ENCODE assay signal across 17 cellular contexts in genomic region chr4:6113641-6114040, GRCh38.
A peak's percentile ranks its signal among the peaks of the same experiment; 100 is the strongest.
DNase-seq lines count a peak whose midpoint lies in the region; ATAC-seq and TF ChIP-seq lines count a peak whose summit lies in the region.
"Had no signal": no experiment of that assay in that cellular context is flagged by ENCODE, and none has a peak within 500 bp of the region (broad histone marks: within the 10 kb centered on the region; RNA-seq: fewer than 3 reads in every experiment).

No MANE protein-coding gene starts in this region.

- H2AK5ac ChIP-seq in mesendoderm (ENCODE audit: low read length), result peak overlapping the region; percentile 24

- H3K9me3 Mint-ChIP-seq in activated T-helper 1 cell treated with anti-CD3 and anti-CD28 coated beads, Interleukin-12 subunit alpha, Interleukin-12 subunit beta, Interleukin-2, Interleukin-4 antibody, amounts not matched to agents 30 ng/mL and 10 ng/mL and 1 ng/mL, durations not matched to agents 14 hours and 24 hours and 36 hours, result no peaks in the 10 kb centered on the region
- no peaks in the 10 kb centered on the region for H3K9me3 Mint-ChIP-seq in central memory CD8-positive, alpha-beta T cell
- peaks cover 8% of the 10 kb centered on the region for H3K9me3 Mint-ChIP-seq in glutamatergic neuron (ENCODE audit: unreplicated experiment)

- H3K23ac ChIP-seq in mesendoderm (ENCODE audit: low read length), result no peak overlapping the region

- no peak overlapping the region for H4K5ac ChIP-seq in mesendoderm (ENCODE audit: low read length)

- no peak overlapping the region for H3K27ac ChIP-seq in mesendoderm (ENCODE audit: low read depth, low read length)
- H3K27ac ChIP-seq: A549, C4-2B, GM23248 had no signal

- H4K8ac ChIP-seq in mesendoderm (ENCODE audit: low read depth, low read length), result no peak overlapping the region

- no peak overlapping the region for H3K18ac ChIP-seq in mesendoderm (ENCODE audit: low read length)

- ATAC-seq in central memory CD8-positive, alpha-beta T cell (replicated peaks; ENCODE audit: extremely low read depth, poor library complexity, severe bottlenecking), result no peak
- no peak for ATAC-seq in HG03095 (IDR thresholded peaks at IDR 0.05; ENCODE audit: unreplicated experiment)
- ATAC-seq: A549, GM12878, HepG2 had no signal

- no peaks in the 10 kb centered on the region for H3K36me3 ChIP-seq in mesendoderm (ENCODE audit: control insufficient read depth, insufficient read depth, low read length)
- H3K36me3 ChIP-seq: BE2C, HAP-1 had no signal

- H3K4me1 Mint-ChIP-seq in activated T-helper 1 cell treated with anti-CD3 and anti-CD28 coated beads, Interleukin-12 subunit alpha, Interleukin-12 subunit beta, Interleukin-2, Interleukin-4 antibody, amounts not matched to agents 30 ng/mL and 10 ng/mL and 1 ng/mL, durations not matched to agents 14 hours and 24 hours and 36 hours (ENCODE audit: low read depth), result peaks cover 23% of the 10 kb centered on the region
- peaks cover 6% of the 10 kb centered on the region for H3K4me1 Mint-ChIP-seq in central memory CD8-positive, alpha-beta T cell
- peaks cover 11% of the 10 kb centered on the region for H3K4me1 Mint-ChIP-seq in glutamatergic neuron (ENCODE audit: low read depth, unreplicated experiment)

- H3K4me1 ChIP-seq in mesendoderm (ENCODE audit: control insufficient read depth, low read depth, low read length), result peaks cover 12% of the 10 kb centered on the region
- H3K4me1 ChIP-seq: A549, HAP-1 had no signal

- H3K36me3 Mint-ChIP-seq in activated T-helper 1 cell treated with anti-CD3 and anti-CD28 coated beads, Interleukin-12 subunit alpha, Interleukin-12 subunit beta, Interleukin-2, Interleukin-4 antibody, amounts not matched to agents 30 ng/mL and 10 ng/mL and 1 ng/mL, durations not matched to agents 14 hours and 24 hours and 36 hours (ENCODE audit: low read depth), result peaks cover 10% of the 10 kb centered on the region
- peaks cover 10% of the 10 kb centered on the region for H3K36me3 Mint-ChIP-seq in central memory CD8-positive, alpha-beta T cell (ENCODE audit: insufficient read depth)
- H3K36me3 Mint-ChIP-seq in glutamatergic neuron (ENCODE audit: unreplicated experiment), result peaks cover 4% of the 10 kb centered on the region

- intact Hi-C loops in activated T-helper 1 cell treated with anti-CD3 and anti-CD28 coated beads, Interleukin-12 subunit alpha, Interleukin-12 subunit beta, Interleukin-2, Interleukin-4 antibody, amounts not matched to agents 30 ng/mL and 10 ng/mL and 1 ng/mL, durations not matched to agents 14 hours and 24 hours and 36 hours (cut with micrococcal nuclease), result no loop called here

- no peak overlapping the region for H2BK120ac ChIP-seq in mesendoderm (ENCODE audit: low read depth, low read length)

- H3K9ac ChIP-seq in mesendoderm (ENCODE audit: low read length), result no peak overlapping the region
- H3K9ac ChIP-seq: GM23248 had no signal

- no peak overlapping the region for H2BK5ac ChIP-seq in mesendoderm (ENCODE audit: low read length)

- H3K27ac Mint-ChIP-seq in activated T-helper 1 cell treated with anti-CD3 and anti-CD28 coated beads, Interleukin-12 subunit alpha, Interleukin-12 subunit beta, Interleukin-2, Interleukin-4 antibody, amounts not matched to agents 30 ng/mL and 10 ng/mL and 1 ng/mL, durations not matched to agents 14 hours and 24 hours and 36 hours, result peak overlapping the region; percentile 5
- peak overlapping the region; percentile 56 for H3K27ac Mint-ChIP-seq in central memory CD8-positive, alpha-beta T cell (ENCODE audit: low read depth)
- no peak overlapping the region for H3K27ac Mint-ChIP-seq in glutamatergic neuron (ENCODE audit: unreplicated experiment)
- H3K27ac Mint-ChIP-seq: CD4-positive, alpha-beta memory T cell had no signal

- no peaks in the 10 kb centered on the region for H3K27me3 ChIP-seq in mesendoderm (ENCODE audit: insufficient read depth, low read length, poor library complexity)
- H3K27me3 ChIP-seq: BE2C had no signal

- H2BK15ac ChIP-seq in mesendoderm (replicated peaks; ENCODE audit: low read depth), result no peak overlapping the region

- H3K79me2 ChIP-seq in mesendoderm (ENCODE audit: control insufficient read depth, insufficient read depth, low read length), result no peaks in the 10 kb centered on the region

- DNase-seq in activated CD8-positive, alpha-beta memory T cell treated with anti-CD3 and anti-CD28 coated beads for 24 hours, result peak; percentile 24
- no peak for DNase-seq in activated CD8-positive, alpha-beta memory T cell treated with anti-CD3 and anti-CD28 coated beads, Interleukin-2, amount 50 U/mL, for 4 hours
- no peak for DNase-seq in activated T-helper 1 cell treated with anti-CD3 and anti-CD28 coated beads, Interleukin-12 subunit alpha, Interleukin-12 subunit beta, Interleukin-2, Interleukin-4 antibody, amounts not matched to agents 30 ng/mL and 10 ng/mL and 1 ng/mL, durations not matched to agents 14 hours and 24 hours and 36 hours (ENCODE audit: low spot score)
- no peak for DNase-seq in central memory CD8-positive, alpha-beta T cell (ENCODE audit: low spot score in 2 of 2)
- DNase-seq in mesendoderm (no peak), NCI-H526 (lab: John Stamatoyannopoulos, UW) (no peak), glutamatergic neuron (no peak)
- DNase-seq: BE2C; CD4-positive, alpha-beta memory T cell; DMS79; GM23248 had no signal

- no peak overlapping the region for H3K56ac ChIP-seq in mesendoderm (ENCODE audit: low read length)

- no peak overlapping the region for H3K4me2 ChIP-seq in mesendoderm (ENCODE audit: low read length)
- H3K4me2 ChIP-seq: A549 had no signal

- WGBS in mesendoderm (ENCODE audit: extremely low coverage, insufficient coverage, low lambda C conversion rate), result no CpG with 5 or more reads among the region's 12 CpGs

- H3K27me3 Mint-ChIP-seq in activated T-helper 1 cell treated with anti-CD3 and anti-CD28 coated beads, Interleukin-12 subunit alpha, Interleukin-12 subunit beta, Interleukin-2, Interleukin-4 antibody, amounts not matched to agents 30 ng/mL and 10 ng/mL and 1 ng/mL, durations not matched to agents 14 hours and 24 hours and 36 hours (ENCODE audit: insufficient read depth), result peaks cover 5% of the 10 kb centered on the region
- H3K27me3 Mint-ChIP-seq in central memory CD8-positive, alpha-beta T cell, result no peaks in the 10 kb centered on the region
- H3K27me3 Mint-ChIP-seq in glutamatergic neuron (ENCODE audit: unreplicated experiment), result peaks cover 2% of the 10 kb centered on the region
- H3K27me3 Mint-ChIP-seq: CD4-positive, alpha-beta memory T cell had no signal

- H3K4me3 ChIP-seq in mesendoderm (ENCODE audit: low read length), result no peak overlapping the region
- H3K4me3 ChIP-seq: A549, GM12878, GM23248, HAP-1 had no signal

- no peak for TF ChIP-seq CTCF in glutamatergic neuron (IDR thresholded peaks at IDR 0.05; ENCODE audit: partially characterized antibody, unreplicated experiment)

- H3K4me3 Mint-ChIP-seq in activated T-helper 1 cell treated with anti-CD3 and anti-CD28 coated beads, Interleukin-12 subunit alpha, Interleukin-12 subunit beta, Interleukin-2, Interleukin-4 antibody, amounts not matched to agents 30 ng/mL and 10 ng/mL and 1 ng/mL, durations not matched to agents 14 hours and 24 hours and 36 hours, result peak overlapping the region; percentile 21
- H3K4me3 Mint-ChIP-seq in central memory CD8-positive, alpha-beta T cell, result no peak overlapping the region
- H3K4me3 Mint-ChIP-seq in glutamatergic neuron (ENCODE audit: unreplicated experiment), result no peak overlapping the region
- H3K4me3 Mint-ChIP-seq: CD4-positive, alpha-beta memory T cell had no signal

- no peaks in the 10 kb centered on the region for H3K79me1 ChIP-seq in mesendoderm (ENCODE audit: low read length)

- H3K4ac ChIP-seq in mesendoderm (ENCODE audit: low read depth, low read length), result peak overlapping the region; percentile 39
